22 cellular contexts compared by ENCODE assay signal in genomic region chr2:11514904-11515303, GRCh38. TPM values are rescaled to one million over a fixed set of nuclear protein-coding genes. Genes with fewer than 3 reads are reported as not detected.
DNase-seq lines count a peak whose midpoint lies in the region; ATAC-seq, FAIRE-seq and TF ChIP-seq lines count a peak whose summit lies in the region.
"Had no signal": no experiment of that assay in that cellular context is flagged by ENCODE, and none has a peak within 500 bp of the region (broad histone marks: within the 10 kb centered on the region; RNA-seq: fewer than 3 reads in every experiment).

No MANE protein-coding gene starts in this region.

- no peak overlapping the region for H2BK5ac ChIP-seq in neuronal stem cell (ENCODE audit: low read length)

- WGBS in HepG2 (ENCODE audit: low lambda C conversion rate): 87% methylated on average over 6 of the region's 6 CpGs
- WGBS in right lobe of liver (ENCODE audit: insufficient coverage, low coverage, low lambda C conversion rate, missing lambda C conversion rate): 77% methylated on average over 6 of the region's 6 CpGs
- 100% methylated on average over 2 of the region's 6 CpGs; no CpG with 5 or more reads in 1 of the 2 donors for WGBS in neuronal stem cell (ENCODE audit: extremely low coverage in 2 of 2, insufficient read length in 2 of 2, insufficient replicate concordance in 1 of 2), 2 donors
- WGBS in hepatocyte (ENCODE audit: low lambda C conversion rate, missing lambda C conversion rate): 99% methylated on average over 6 of the region's 6 CpGs
- WGBS in GM23248 (ENCODE audit: low coverage in 1 of 2, low lambda C conversion rate in 2 of 2, missing lambda C conversion rate in 2 of 2), 2 experiments: 61 to 62% methylated on average over 4 to 6 of the region's 6 CpGs

- H3K9ac ChIP-seq in HepG2 (ENCODE audit: insufficient read depth, low read depth, low read length) (no peak overlapping the region), neuronal stem cell (ENCODE audit: low read depth, low read length, poor library complexity) (no peak overlapping the region), GM23248 (no peak overlapping the region)

- no TSS peak for BruUV-seq in HepG2 (replicated peaks; lab: Mats Ljungman, UMichigan)

- H3K27me3 ChIP-seq in HepG2 (ENCODE audit: control insufficient read depth in 1 of 2, insufficient read depth in 2 of 2, low read length in 2 of 2) (no peaks in the 10 kb centered on the region), right lobe of liver (no peaks in the 10 kb centered on the region), neuronal stem cell (ENCODE audit: control insufficient read depth in 3 of 3, insufficient read depth in 3 of 3, low read depth in 1 of 3, low read length in 3 of 3) (no peaks in the 10 kb centered on the region), hepatocyte (no peaks in the 10 kb centered on the region), gastrocnemius medialis (no peaks in the 10 kb centered on the region), GM23248 (replicated peaks; ENCODE audit: insufficient read depth) (peaks cover 20% of the 10 kb centered on the region)

- H3K18ac ChIP-seq in neuronal stem cell (ENCODE audit: low read length): no peak overlapping the region

- H3K4me2 ChIP-seq in HepG2 (ENCODE audit: low read depth, low read length): no peak overlapping the region
- no peak overlapping the region for H3K4me2 ChIP-seq in neuronal stem cell (ENCODE audit: insufficient read depth, low read length, poor library complexity, severe bottlenecking)
- no peak overlapping the region for H3K4me2 ChIP-seq in hepatocyte
- no peak overlapping the region for H3K4me2 ChIP-seq in GM23248 (ENCODE audit: unreplicated experiment)
- H3K4me2 ChIP-seq: A549 had no signal

- H3K4ac ChIP-seq in neuronal stem cell (ENCODE audit: low read length): no peak overlapping the region

- no peak overlapping the region for H4K91ac ChIP-seq in neuronal stem cell (ENCODE audit: low read depth, low read length, poor library complexity)

- no peak for TF ChIP-seq RAD21 in HepG2 (CRISPR knock-in tag; IDR thresholded peaks at IDR 0.05)

- H3K36me3 ChIP-seq in HepG2 (replicated peaks in 1 of 2; ENCODE audit: control insufficient read depth in 1 of 2, insufficient read depth in 2 of 2, low read length in 2 of 2) (peaks cover 4 to 5% of the 10 kb centered on the region in 2 experiments; a peak in 4 of 5 replicates), right lobe of liver (no peaks in the 10 kb centered on the region), neuronal stem cell (replicated peaks in 1 of 2; ENCODE audit: control insufficient read depth in 2 of 2, insufficient read depth in 2 of 2, low read length in 2 of 2) (peaks cover 0 to 77% of the 10 kb centered on the region in 2 donors), hepatocyte (replicated peaks; ENCODE audit: insufficient read depth, low read depth) (no peaks in the 10 kb centered on the region), gastrocnemius medialis (no peaks in the 10 kb centered on the region), GM23248 (ENCODE audit: low read depth) (no peaks in the 10 kb centered on the region)

- no peak overlapping the region for H2BK15ac ChIP-seq in neuronal stem cell (ENCODE audit: low read length)

- peaks cover 20% of the 10 kb centered on the region for H3K9me3 Mint-ChIP-seq in glutamatergic neuron (ENCODE audit: unreplicated experiment)
- H3K9me3 Mint-ChIP-seq: CD4-positive, alpha-beta T cell; H9 had no signal

- no peak for FAIRE-seq in HepG2 (lab: Jason Lieb, UNC)
- FAIRE-seq: A549, GM12892, GM18507, H1 had no signal

- intact Hi-C loops in HepG2 (cut with micrococcal nuclease; ENCODE audit: unreplicated experiment) (no loop called here), right lobe of liver (cut with DNase I) (no loop called here), gastrocnemius medialis (cut with DNase I; ENCODE audit: low total_unique reads) (no loop called here)

- ATAC-seq in HepG2: no peak
- ATAC-seq in right lobe of liver: no peak
- ATAC-seq in gastrocnemius medialis: no peak
- ATAC-seq: A549 had no signal

- DNase-seq in HepG2 (ENCODE audit: low spot score) (no peak), right lobe of liver (no peak), glutamatergic neuron (no peak), neuronal stem cell (ENCODE audit: low spot score) (no peak), hepatocyte (ENCODE audit: low spot score) (no peak), NCI-H2029 treated with DMSO at 0.1 percent for 48 hours (lab: John Stamatoyannopoulos, UW) (no peak), gastrocnemius medialis (no peak), GM23248 (no peak)
- DNase-seq: AML-193; CD4-positive, alpha-beta T cell; DMS153; DMS79; GDM1; H9; IMR-90 had no signal

- peak overlapping the region; percentile 98 for H3K27ac Mint-ChIP-seq in glutamatergic neuron (ENCODE audit: unreplicated experiment)
- H3K27ac Mint-ChIP-seq: CD4-positive, alpha-beta T cell had no signal

- peak overlapping the region; percentile 87 for H3K4me3 Mint-ChIP-seq in glutamatergic neuron (ENCODE audit: unreplicated experiment)
- H3K4me3 Mint-ChIP-seq: CD4-positive, alpha-beta T cell had no signal

- no peak overlapping the region for H2AK5ac ChIP-seq in neuronal stem cell (ENCODE audit: low read depth, low read length)

- H3K9me2 ChIP-seq in hepatocyte (replicated peaks; ENCODE audit: insufficient read depth) (no peaks in the 10 kb centered on the region), GM23248 (ENCODE audit: insufficient read depth) (no peaks in the 10 kb centered on the region)

- no peak overlapping the region for H3K14ac ChIP-seq in neuronal stem cell (ENCODE audit: low read length)

- H3K4me1 ChIP-seq in HepG2 (ENCODE audit: insufficient read depth, low read length) (peaks cover 85% of the 10 kb centered on the region), right lobe of liver (no peaks in the 10 kb centered on the region), neuronal stem cell (ENCODE audit: control insufficient read depth in 2 of 2, insufficient read depth in 1 of 2, low read depth in 1 of 2, low read length in 2 of 2) (peaks cover 35 to 39% of the 10 kb centered on the region in 2 donors), hepatocyte (ENCODE audit: insufficient read depth) (no peaks in the 10 kb centered on the region), gastrocnemius medialis (no peaks in the 10 kb centered on the region), GM23248 (ENCODE audit: insufficient read depth) (no peaks in the 10 kb centered on the region)
- H3K4me1 ChIP-seq: A549 had no signal

- H3K79me2 ChIP-seq in HepG2 (ENCODE audit: insufficient read depth, low read length): peaks cover 94% of the 10 kb centered on the region
- H3K79me2 ChIP-seq in hepatocyte: peaks cover 3% of the 10 kb centered on the region
- H3K79me2 ChIP-seq in GM23248 (ENCODE audit: insufficient read depth): no peaks in the 10 kb centered on the region

- H3K27me3 Mint-ChIP-seq in glutamatergic neuron (ENCODE audit: unreplicated experiment): peaks cover 18% of the 10 kb centered on the region

- TF ChIP-seq CTCF in HepG2 (CRISPR knock-in tag; IDR thresholded peaks at IDR 0.05): no peak
- TF ChIP-seq CTCF in right lobe of liver (IDR thresholded peaks at IDR 0.05): no peak
- TF ChIP-seq CTCF in glutamatergic neuron (IDR thresholded peaks at IDR 0.05; ENCODE audit: partially characterized antibody, unreplicated experiment): no peak
- TF ChIP-seq CTCF in hepatocyte (IDR thresholded peaks at IDR 0.05; ENCODE audit: poor library complexity): no peak
- no peak for TF ChIP-seq CTCF in gastrocnemius medialis (IDR thresholded peaks at IDR 0.05 in 4 of 5, conservative IDR thresholded peaks at IDR 0.05 in 1 of 5)

- CTCF ChIA-PET in HepG2 (lab: Yijun Ruan, JAX; ENCODE audit: low intra/inter-chr PET ratio, low total read pairs): no interaction called here

- H3F3A ChIP-seq in GM23248 (ENCODE audit: insufficient read depth): no peaks in the 10 kb centered on the region

- TF ChIP-seq POLR2A in HepG2 (IDR thresholded peaks at IDR 0.05; ENCODE audit: insufficient read depth in 1 of 2, low read depth in 2 of 2, low read length in 2 of 2) (no peak), right lobe of liver (IDR thresholded peaks at IDR 0.05) (no peak), gastrocnemius medialis (IDR thresholded peaks at IDR 0.05) (no peak)

- no peaks in the 10 kb centered on the region for H4K20me1 ChIP-seq in HepG2 (ENCODE audit: insufficient read depth, low read length)
- H4K20me1 ChIP-seq in hepatocyte (ENCODE audit: insufficient read depth, poor library complexity, severe bottlenecking): no peaks in the 10 kb centered on the region
- H4K20me1 ChIP-seq in GM23248 (ENCODE audit: insufficient read depth): no peaks in the 10 kb centered on the region

- H3K9me3 ChIP-seq in HepG2 (ENCODE audit: low read length) (no peaks in the 10 kb centered on the region), right lobe of liver (no peaks in the 10 kb centered on the region), neuronal stem cell (replicated peaks in 1 of 2; ENCODE audit: control insufficient read depth in 2 of 2, insufficient read depth in 1 of 2, low read depth in 1 of 2, low read length in 2 of 2) (peaks cover 0 to 16% of the 10 kb centered on the region in 2 donors), hepatocyte (ENCODE audit: low read depth) (no peaks in the 10 kb centered on the region), gastrocnemius medialis (no peaks in the 10 kb centered on the region), GM23248 (ENCODE audit: low read depth) (no peaks in the 10 kb centered on the region)
- H3K9me3 ChIP-seq: A549 had no signal

- peaks cover 13% of the 10 kb centered on the region for H3K36me3 Mint-ChIP-seq in glutamatergic neuron (ENCODE audit: unreplicated experiment)

- POLR2A ChIA-PET in HepG2 (lab: Yijun Ruan, JAX): no interaction called here

- no peak overlapping the region for H3K23ac ChIP-seq in neuronal stem cell (ENCODE audit: low read depth, low read length, poor library complexity)

- peaks cover 58% of the 10 kb centered on the region for H3K4me1 Mint-ChIP-seq in glutamatergic neuron (ENCODE audit: low read depth, unreplicated experiment)

- in situ Hi-C loops in HepG2 (cut with HindIII; ENCODE audit: extremely low pct_ligation_motif_present, low pct_unique_long_range_greater_than_20kb) (no loop called here), gastrocnemius medialis (cut with MboI; ENCODE audit: low sequenced_read_pairs in 4 of 4) (no loop called here), GM23248 (cut with MboI) (no loop called here)

- H2BK120ac ChIP-seq in neuronal stem cell (ENCODE audit: low read depth, low read length): no peak overlapping the region

- no peak overlapping the region for H2BK12ac ChIP-seq in neuronal stem cell (ENCODE audit: low read length)

- no peak overlapping the region for H4K8ac ChIP-seq in neuronal stem cell (ENCODE audit: low read depth, low read length)

- no peak overlapping the region for H3K4me3 ChIP-seq in HepG2 (replicated peaks in 1 of 3; ENCODE audit: insufficient read depth in 1 of 3, low read depth in 2 of 3, low read length in 3 of 3)
- no peak overlapping the region for H3K4me3 ChIP-seq in right lobe of liver
- no peak overlapping the region for H3K4me3 ChIP-seq in neuronal stem cell (ENCODE audit: low read length in 2 of 2)
- H3K4me3 ChIP-seq in hepatocyte: no peak overlapping the region
- no peak overlapping the region for H3K4me3 ChIP-seq in gastrocnemius medialis
- H3K4me3 ChIP-seq in GM23248: no peak overlapping the region
- H3K4me3 ChIP-seq: A549 had no signal

- H3K27ac ChIP-seq in HepG2 (ENCODE audit: extremely low read length, insufficient read depth, low read length): no peak overlapping the region
- H3K27ac ChIP-seq in right lobe of liver: no peak overlapping the region
- peak overlapping the region; percentile 87 for H3K27ac ChIP-seq in neuronal stem cell (replicated peaks; ENCODE audit: low read length)
- H3K27ac ChIP-seq in hepatocyte: no peak overlapping the region
- H3K27ac ChIP-seq in gastrocnemius medialis: no peak overlapping the region
- H3K27ac ChIP-seq in GM23248: no peak overlapping the region
- H3K27ac ChIP-seq: 22Rv1, A549 had no signal

- no peak overlapping the region for H2AFZ ChIP-seq in HepG2 (ENCODE audit: low read length)
- H2AFZ ChIP-seq in neuronal stem cell (ENCODE audit: low read length): no peak overlapping the region
- H2AFZ ChIP-seq in hepatocyte: no peak overlapping the region
- no peak overlapping the region for H2AFZ ChIP-seq in GM23248

- TF ChIP-seq EP300 in HepG2 (IDR thresholded peaks at IDR 0.05; ENCODE audit: low read depth in 2 of 2, low read length in 2 of 2) (no peak), HepG2 (CRISPR knock-in tag; IDR thresholded peaks at IDR 0.05; ENCODE audit: borderline replicate concordance) (no peak)

- H3K79me1 ChIP-seq in neuronal stem cell (ENCODE audit: low read depth, low read length): peaks cover 3% of the 10 kb centered on the region

RNA-seq across cellular contexts. Expression of gene GREB1, which starts 18.9 kb away (rescaled TPM):
- total RNA-seq in HepG2 (2016; rRNA removed; fragmentation: Illumina TruSeq; extraction: Trizol) (61.2 and 64.2 TPM in 2 replicates), right lobe of liver (10 to 100 TPM in 2 of 6 experiments, 1 to 10 TPM in 4; 1.6 to 19.5 (median 6.5) TPM), glutamatergic neuron (ENCODE audit: unreplicated experiment) (134 TPM), hepatocyte (4.0 and 5.7 TPM in 2 replicates), gastrocnemius medialis (1 to 10 TPM; 1.7 to 9.3 (median 2.6) TPM)
- total RNA-seq in HepG2 (2016; cell fraction: cytosol; rRNA removed; fragmentation: Illumina TruSeq; extraction: Trizol; ENCODE audit: low read depth): 22.9 and 28.7 TPM in 2 replicates
- 62.9 and 63.8 TPM in 2 replicates for total RNA-seq in HepG2 (2016; cell fraction: insoluble cytoplasmic fraction; rRNA removed; fragmentation: Illumina TruSeq; extraction: Trizol)
- 43.0 and 57.1 TPM in 2 replicates for total RNA-seq in HepG2 (2016; cell fraction: membrane; rRNA removed; fragmentation: Illumina TruSeq; extraction: Trizol)
- total RNA-seq in HepG2 (2016; cell fraction: nucleus; rRNA removed; fragmentation: Illumina TruSeq; extraction: Trizol): 118 and 132 TPM in 2 replicates
- polyA plus RNA-seq in HepG2 (2011; rRNA removed) (26.8 and 31.3 TPM in 2 replicates), hepatocyte (3.3 and 6.4 TPM in 2 replicates), GM23248 (2016; fragmentation: Nextera tagmentation; extraction: Ambion mirVana) (0.05 TPM in 1 of 2 replicates, not detected in the other)
- 20.4 and 21.0 TPM in 2 replicates for polyA plus RNA-seq in HepG2 (2011; cell fraction: cytosol; rRNA removed)
- polyA plus RNA-seq in HepG2 (2011; cell fraction: nucleus; rRNA removed): 110 and 130 TPM in 2 replicates
- polyA plus RNA-seq in HepG2 (2012): 47.0 and 84.0 TPM in 2 replicates
- 10.7 and 14.3 TPM in 2 replicates for polyA plus RNA-seq in HepG2 (2016; cell fraction: cytosol; fragmentation: Illumina TruSeq; extraction: Trizol; ENCODE audit: low read depth)
- 38.8 and 51.0 TPM in 2 replicates for polyA plus RNA-seq in HepG2 (2016; cell fraction: insoluble cytoplasmic fraction; fragmentation: Illumina TruSeq; extraction: Trizol; ENCODE audit: low read depth)
- polyA plus RNA-seq in HepG2 (2016; cell fraction: membrane; fragmentation: Illumina TruSeq; extraction: Trizol; ENCODE audit: low read depth): 17.8 and 18.3 TPM in 2 replicates
- polyA plus RNA-seq in HepG2 (2016; cell fraction: nucleus; fragmentation: Illumina TruSeq; extraction: Trizol; ENCODE audit: insufficient read depth, low read depth): 158 and 174 TPM in 2 replicates
- 1.5 and 97.9 TPM in 2 replicates for polyA minus RNA-seq in HepG2 (2011; rRNA and poly(A)+ RNA removed; ENCODE audit: low replicate concordance)
- polyA minus RNA-seq in HepG2 (2011; cell fraction: cytosol; rRNA and poly(A)+ RNA removed): 60.3 and 64.2 TPM in 2 replicates
- 142 and 160 TPM in 2 replicates for polyA minus RNA-seq in HepG2 (2011; cell fraction: nucleus; rRNA and poly(A)+ RNA removed)
- polyA plus RNA-seq in neuronal stem cell (2013, experiment 1 of 2): 16.7 TPM
- 16.9 TPM for polyA plus RNA-seq in neuronal stem cell (2013, experiment 2 of 2)
- not detected in 2 replicates for total RNA-seq in GM23248 (2014; rRNA removed; shearing (Covaris generic))
- total RNA-seq: HT-29, IMR-90 had no signal
- polyA plus RNA-seq: BJ had no signal

RNA-seq across cellular contexts. Expression of gene E2F6, which starts 48.9 kb away (rescaled TPM):
- total RNA-seq in HepG2 (2016; rRNA removed; fragmentation: Illumina TruSeq; extraction: Trizol) (36.0 and 40.1 TPM in 2 replicates), right lobe of liver (1 to 10 TPM; 4.4 to 9.9 (median 5.8) TPM), glutamatergic neuron (ENCODE audit: unreplicated experiment) (22.1 TPM), hepatocyte (18.3 and 23.1 TPM in 2 replicates), gastrocnemius medialis (10 to 100 TPM; 29.4 to 46.1 (median 36.2) TPM)
- total RNA-seq in HepG2 (2016; cell fraction: cytosol; rRNA removed; fragmentation: Illumina TruSeq; extraction: Trizol; ENCODE audit: low read depth): 13.0 and 13.9 TPM in 2 replicates
- 36.8 and 38.9 TPM in 2 replicates for total RNA-seq in HepG2 (2016; cell fraction: insoluble cytoplasmic fraction; rRNA removed; fragmentation: Illumina TruSeq; extraction: Trizol)
- total RNA-seq in HepG2 (2016; cell fraction: membrane; rRNA removed; fragmentation: Illumina TruSeq; extraction: Trizol): 37.8 and 40.8 TPM in 2 replicates
- total RNA-seq in HepG2 (2016; cell fraction: nucleus; rRNA removed; fragmentation: Illumina TruSeq; extraction: Trizol): 35.5 and 39.9 TPM in 2 replicates
- polyA plus RNA-seq in HepG2 (2011; rRNA removed) (22.6 and 27.3 TPM in 2 replicates), hepatocyte (13.8 and 24.6 TPM in 2 replicates), GM23248 (2016; fragmentation: Nextera tagmentation; extraction: Ambion mirVana) (14.3 and 15.3 TPM in 2 replicates)
- polyA plus RNA-seq in HepG2 (2011; cell fraction: cytosol; rRNA removed): 9.9 and 16.5 TPM in 2 replicates
- polyA plus RNA-seq in HepG2 (2011; cell fraction: nucleus; rRNA removed): 15.6 and 16.3 TPM in 2 replicates
- polyA plus RNA-seq in HepG2 (2012): 28.6 and 31.7 TPM in 2 replicates
- polyA plus RNA-seq in HepG2 (2016; cell fraction: cytosol; fragmentation: Illumina TruSeq; extraction: Trizol; ENCODE audit: low read depth): 10.7 and 15.9 TPM in 2 replicates
- polyA plus RNA-seq in HepG2 (2016; cell fraction: insoluble cytoplasmic fraction; fragmentation: Illumina TruSeq; extraction: Trizol; ENCODE audit: low read depth): 49.4 and 50.1 TPM in 2 replicates
- 27.3 and 31.7 TPM in 2 replicates for polyA plus RNA-seq in HepG2 (2016; cell fraction: membrane; fragmentation: Illumina TruSeq; extraction: Trizol; ENCODE audit: low read depth)
- polyA plus RNA-seq in HepG2 (2016; cell fraction: nucleus; fragmentation: Illumina TruSeq; extraction: Trizol; ENCODE audit: insufficient read depth, low read depth): 72.4 and 76.7 TPM in 2 replicates
- polyA minus RNA-seq in HepG2 (2011; rRNA and poly(A)+ RNA removed; ENCODE audit: low replicate concordance): 8.6 and 12.9 TPM in 2 replicates
- polyA minus RNA-seq in HepG2 (2011; cell fraction: cytosol; rRNA and poly(A)+ RNA removed): 10.9 and 11.8 TPM in 2 replicates
- polyA minus RNA-seq in HepG2 (2011; cell fraction: nucleus; rRNA and poly(A)+ RNA removed): 32.4 and 33.1 TPM in 2 replicates
- 16.2 TPM for polyA plus RNA-seq in neuronal stem cell (2013, experiment 1 of 2)
- 17.7 TPM for polyA plus RNA-seq in neuronal stem cell (2013, experiment 2 of 2)
- total RNA-seq in GM23248 (2014; rRNA removed; shearing (Covaris generic)): 11.5 and 12.8 TPM in 2 replicates
